In the genomic region with DNA sequence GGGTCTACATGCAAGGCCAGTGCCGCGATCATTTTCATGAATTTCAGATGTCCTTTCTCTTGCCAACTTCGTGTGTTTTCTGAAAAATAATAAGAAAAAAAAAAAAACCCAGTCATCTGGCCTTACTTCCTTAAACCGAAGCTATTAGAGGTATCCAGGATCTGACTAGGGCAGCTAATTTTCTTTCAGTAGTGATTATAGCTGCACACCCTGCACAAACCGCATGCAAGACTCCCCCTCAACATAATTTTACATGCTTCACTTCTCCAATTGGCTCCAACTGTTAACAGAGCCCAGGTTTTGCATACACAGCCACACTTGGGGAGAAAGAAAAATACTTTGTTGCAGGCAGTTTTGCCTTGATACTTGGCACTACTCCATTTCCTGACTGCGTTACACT, we compare ENCODE assay signal across 10 cellular contexts. TPM values are rescaled to one million over a fixed set of nuclear protein-coding genes. Genes with fewer than 3 reads are reported as not detected.
DNase-seq lines count a peak whose midpoint lies in the region; ATAC-seq lines count a peak whose summit lies in the region.
"Had no signal": no experiment of that assay in that cellular context is flagged by ENCODE, and none has a peak within 500 bp of the region (broad histone marks: within the 10 kb centered on the region; RNA-seq: fewer than 3 reads in every experiment).

No MANE protein-coding gene starts in this region.

- ATAC-seq in GM19324 (IDR thresholded peaks at IDR 0.05; ENCODE audit: low FRiP score, unreplicated experiment) (peak; percentile 83), HG02973 (IDR thresholded peaks at IDR 0.05; ENCODE audit: unreplicated experiment) (peak; percentile 52), sciatic nerve (peak; percentile 74)

- DNase-seq in NOMO-1 (lab: John Stamatoyannopoulos, UW; ENCODE audit: unreplicated experiment in 2 of 2) (peak; percentile 81 to 89), sciatic nerve (ENCODE audit: low spot score) (no peak), cerebellar nuclear complex (lab: John Stamatoyannopoulos, UW) (no peak), NCI-H748 (lab: John Stamatoyannopoulos, UW; ENCODE audit: unreplicated experiment) (no peak), hippocampal formation (lab: John Stamatoyannopoulos, UW) (no peak)
- no peak for DNase-seq in stimulated activated naive CD4-positive, alpha-beta T cell (lab: John Stamatoyannopoulos, UW)
- DNase-seq: activated naive CD4-positive, alpha-beta T cell treated with anti-CD3 and anti-CD28 coated beads for 36 hours; PC-9 had no signal

- intact Hi-C loops in sciatic nerve (cut with DNase I), result no loop called here

RNA-seq across cellular contexts. Expression of a gene that starts 11.8 kb away (rescaled TPM):
- 231 TPM for total RNA-seq in sciatic nerve
- total RNA-seq: activated naive CD4-positive, alpha-beta T cell treated with anti-CD3 and anti-CD28 coated beads for 36 hours; PC-9 had no signal

Comparison
In these comparisons a context has a peak if more than half of its experiments do, and no peak if none do; other contexts are left out.
1. DNase-seq: peak in NOMO-1 (2 of 2); none in sciatic nerve (single experiment), cerebellar nuclear complex (0 of 2), NCI-H748 (single experiment), stimulated activated naive CD4-positive, alpha-beta T cell (0 of 6) and hippocampal formation (0 of 2).
2. Peak in every context shown above with its lines, with median percentiles within 50 percentile points of each other: ATAC-seq.